ENCODE assay signal across 1 cellular context in the genomic region with DNA sequence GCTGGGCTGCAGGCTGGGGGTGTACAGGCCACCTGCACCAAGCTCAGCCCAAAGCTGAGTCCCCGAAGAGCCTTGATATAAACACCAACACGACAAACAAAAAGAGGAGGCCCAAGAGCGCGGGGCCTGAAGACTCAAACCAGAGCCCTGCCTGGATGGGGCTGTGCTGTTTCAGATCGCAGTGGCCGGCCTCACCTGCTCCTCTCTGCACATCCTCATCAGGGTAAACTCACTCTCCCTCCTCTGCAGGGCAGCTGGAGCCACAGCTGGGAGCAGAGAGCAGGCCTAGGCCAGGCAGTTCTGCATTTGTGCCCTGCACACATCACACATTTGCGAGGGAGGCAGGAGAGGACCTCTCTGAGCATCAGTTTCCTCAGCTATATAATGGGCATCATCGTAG.
TF ChIP-seq lines count a peak whose summit lies in the region.

No MANE protein-coding gene starts in this region.

TF ChIP-seq in GM23338, 12 proteins besides CTCF, POLR2A, EP300 and RAD21 (continued from another document):
- TF ChIP-seq, protein P1, sequence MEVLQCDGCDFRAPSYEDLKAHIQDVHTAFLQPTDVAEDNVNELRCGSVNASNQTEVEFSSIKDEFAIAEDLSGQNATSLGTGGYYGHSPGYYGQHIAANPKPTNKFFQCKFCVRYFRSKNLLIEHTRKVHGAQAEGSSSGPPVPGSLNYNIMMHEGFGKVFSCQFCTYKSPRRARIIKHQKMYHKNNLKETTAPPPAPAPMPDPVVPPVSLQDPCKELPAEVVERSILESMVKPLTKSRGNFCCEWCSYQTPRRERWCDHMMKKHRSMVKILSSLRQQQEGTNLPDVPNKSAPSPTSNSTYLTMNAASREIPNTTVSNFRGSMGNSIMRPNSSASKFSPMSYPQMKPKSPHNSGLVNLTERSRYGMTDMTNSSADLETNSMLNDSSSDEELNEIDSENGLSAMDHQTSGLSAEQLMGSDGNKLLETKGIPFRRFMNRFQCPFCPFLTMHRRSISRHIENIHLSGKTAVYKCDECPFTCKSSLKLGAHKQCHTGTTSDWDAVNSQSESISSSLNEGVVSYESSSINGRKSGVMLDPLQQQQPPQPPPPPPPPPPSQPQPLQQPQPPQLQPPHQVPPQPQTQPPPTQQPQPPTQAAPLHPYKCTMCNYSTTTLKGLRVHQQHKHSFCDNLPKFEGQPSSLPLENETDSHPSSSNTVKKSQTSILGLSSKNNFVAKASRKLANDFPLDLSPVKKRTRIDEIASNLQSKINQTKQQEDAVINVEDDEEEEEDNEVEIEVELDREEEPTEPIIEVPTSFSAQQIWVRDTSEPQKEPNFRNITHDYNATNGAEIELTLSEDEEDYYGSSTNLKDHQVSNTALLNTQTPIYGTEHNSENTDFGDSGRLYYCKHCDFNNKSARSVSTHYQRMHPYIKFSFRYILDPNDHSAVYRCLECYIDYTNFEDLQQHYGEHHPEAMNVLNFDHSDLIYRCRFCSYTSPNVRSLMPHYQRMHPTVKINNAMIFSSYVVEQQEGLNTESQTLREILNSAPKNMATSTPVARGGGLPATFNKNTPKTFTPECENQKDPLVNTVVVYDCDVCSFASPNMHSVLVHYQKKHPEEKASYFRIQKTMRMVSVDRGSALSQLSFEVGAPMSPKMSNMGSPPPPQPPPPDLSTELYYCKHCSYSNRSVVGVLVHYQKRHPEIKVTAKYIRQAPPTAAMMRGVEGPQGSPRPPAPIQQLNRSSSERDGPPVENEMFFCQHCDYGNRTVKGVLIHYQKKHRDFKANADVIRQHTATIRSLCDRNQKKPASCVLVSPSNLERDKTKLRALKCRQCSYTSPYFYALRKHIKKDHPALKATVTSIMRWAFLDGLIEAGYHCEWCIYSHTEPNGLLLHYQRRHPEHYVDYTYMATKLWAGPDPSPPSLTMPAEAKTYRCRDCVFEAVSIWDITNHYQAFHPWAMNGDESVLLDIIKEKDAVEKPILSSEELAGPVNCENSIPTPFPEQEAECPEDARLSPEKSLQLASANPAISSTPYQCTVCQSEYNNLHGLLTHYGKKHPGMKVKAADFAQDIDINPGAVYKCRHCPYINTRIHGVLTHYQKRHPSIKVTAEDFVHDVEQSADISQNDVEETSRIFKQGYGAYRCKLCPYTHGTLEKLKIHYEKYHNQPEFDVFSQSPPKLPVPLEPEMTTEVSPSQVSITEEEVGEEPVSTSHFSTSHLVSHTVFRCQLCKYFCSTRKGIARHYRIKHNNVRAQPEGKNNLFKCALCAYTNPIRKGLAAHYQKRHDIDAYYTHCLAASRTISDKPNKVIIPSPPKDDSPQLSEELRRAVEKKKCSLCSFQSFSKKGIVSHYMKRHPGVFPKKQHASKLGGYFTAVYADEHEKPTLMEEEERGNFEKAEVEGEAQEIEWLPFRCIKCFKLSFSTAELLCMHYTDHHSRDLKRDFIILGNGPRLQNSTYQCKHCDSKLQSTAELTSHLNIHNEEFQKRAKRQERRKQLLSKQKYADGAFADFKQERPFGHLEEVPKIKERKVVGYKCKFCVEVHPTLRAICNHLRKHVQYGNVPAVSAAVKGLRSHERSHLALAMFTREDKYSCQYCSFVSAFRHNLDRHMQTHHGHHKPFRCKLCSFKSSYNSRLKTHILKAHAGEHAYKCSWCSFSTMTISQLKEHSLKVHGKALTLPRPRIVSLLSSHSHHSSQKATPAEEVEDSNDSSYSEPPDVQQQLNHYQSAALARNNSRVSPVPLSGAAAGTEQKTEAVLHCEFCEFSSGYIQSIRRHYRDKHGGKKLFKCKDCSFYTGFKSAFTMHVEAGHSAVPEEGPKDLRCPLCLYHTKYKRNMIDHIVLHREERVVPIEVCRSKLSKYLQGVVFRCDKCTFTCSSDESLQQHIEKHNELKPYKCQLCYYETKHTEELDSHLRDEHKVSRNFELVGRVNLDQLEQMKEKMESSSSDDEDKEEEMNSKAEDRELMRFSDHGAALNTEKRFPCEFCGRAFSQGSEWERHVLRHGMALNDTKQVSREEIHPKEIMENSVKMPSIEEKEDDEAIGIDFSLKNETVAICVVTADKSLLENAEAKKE (CRISPR knock-in tag; IDR thresholded peaks at IDR 0.05) = no peak
- no peak for TF ChIP-seq ZNF114 (CRISPR knock-in tag; IDR thresholded peaks at IDR 0.05)
- no peak for TF ChIP-seq ZNF331 (CRISPR knock-in tag; IDR thresholded peaks at IDR 0.05; ENCODE audit: low read depth)
- no peak for TF ChIP-seq CREB1 (CRISPR knock-in tag; IDR thresholded peaks at IDR 0.05; ENCODE audit: low read depth)
- TF ChIP-seq, protein P2, sequence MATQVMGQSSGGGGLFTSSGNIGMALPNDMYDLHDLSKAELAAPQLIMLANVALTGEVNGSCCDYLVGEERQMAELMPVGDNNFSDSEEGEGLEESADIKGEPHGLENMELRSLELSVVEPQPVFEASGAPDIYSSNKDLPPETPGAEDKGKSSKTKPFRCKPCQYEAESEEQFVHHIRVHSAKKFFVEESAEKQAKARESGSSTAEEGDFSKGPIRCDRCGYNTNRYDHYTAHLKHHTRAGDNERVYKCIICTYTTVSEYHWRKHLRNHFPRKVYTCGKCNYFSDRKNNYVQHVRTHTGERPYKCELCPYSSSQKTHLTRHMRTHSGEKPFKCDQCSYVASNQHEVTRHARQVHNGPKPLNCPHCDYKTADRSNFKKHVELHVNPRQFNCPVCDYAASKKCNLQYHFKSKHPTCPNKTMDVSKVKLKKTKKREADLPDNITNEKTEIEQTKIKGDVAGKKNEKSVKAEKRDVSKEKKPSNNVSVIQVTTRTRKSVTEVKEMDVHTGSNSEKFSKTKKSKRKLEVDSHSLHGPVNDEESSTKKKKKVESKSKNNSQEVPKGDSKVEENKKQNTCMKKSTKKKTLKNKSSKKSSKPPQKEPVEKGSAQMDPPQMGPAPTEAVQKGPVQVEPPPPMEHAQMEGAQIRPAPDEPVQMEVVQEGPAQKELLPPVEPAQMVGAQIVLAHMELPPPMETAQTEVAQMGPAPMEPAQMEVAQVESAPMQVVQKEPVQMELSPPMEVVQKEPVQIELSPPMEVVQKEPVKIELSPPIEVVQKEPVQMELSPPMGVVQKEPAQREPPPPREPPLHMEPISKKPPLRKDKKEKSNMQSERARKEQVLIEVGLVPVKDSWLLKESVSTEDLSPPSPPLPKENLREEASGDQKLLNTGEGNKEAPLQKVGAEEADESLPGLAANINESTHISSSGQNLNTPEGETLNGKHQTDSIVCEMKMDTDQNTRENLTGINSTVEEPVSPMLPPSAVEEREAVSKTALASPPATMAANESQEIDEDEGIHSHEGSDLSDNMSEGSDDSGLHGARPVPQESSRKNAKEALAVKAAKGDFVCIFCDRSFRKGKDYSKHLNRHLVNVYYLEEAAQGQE (IDR thresholded peaks at IDR 0.05; ENCODE audit: unreplicated experiment) = no peak
- TF ChIP-seq EZH2phosphoT487 (IDR thresholded peaks at IDR 0.05; ENCODE audit: unreplicated experiment) = no peak
